In the genomic region with DNA sequence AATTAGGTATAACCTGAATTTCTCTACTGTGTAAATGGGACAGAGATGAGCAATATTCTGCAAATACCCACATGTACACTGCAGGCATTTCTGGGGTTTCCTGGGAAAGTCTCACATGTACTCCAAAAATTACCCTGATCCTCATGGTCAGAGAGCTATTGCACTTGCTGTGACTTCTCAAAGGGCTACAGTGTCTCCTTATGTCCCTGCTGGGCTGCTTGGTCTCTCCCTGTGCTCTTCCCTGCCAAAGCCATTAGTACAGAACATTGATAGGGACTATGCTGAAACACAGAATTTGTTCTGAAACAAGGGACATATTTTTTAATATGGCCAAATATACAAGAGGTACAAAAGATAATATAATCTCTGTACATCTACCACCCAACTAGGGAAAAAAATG, we compare ENCODE assay signal across 26 cellular contexts.
"Had no signal": no experiment of that assay in that cellular context is flagged by ENCODE, and none has a peak within 500 bp of the region (broad histone marks: within the 10 kb centered on the region; RNA-seq: fewer than 3 reads in every experiment).

No MANE protein-coding gene starts in this region.

- H3K36me3 ChIP-seq: stomach, suprapubic skin, thoracic aorta, thyroid gland, tibial artery, tibial nerve, transverse colon, upper lobe of left lung, upper lobe of right lung, uterus, vagina had no signal

- H3K27me3 ChIP-seq: stomach, suprapubic skin, testis, thyroid gland, tibial artery, tibial nerve, transverse colon, upper lobe of left lung, upper lobe of right lung, uterus, vagina had no signal

- H3K9me3 ChIP-seq: stomach, suprapubic skin, testis, thoracic aorta, thyroid gland, tibial artery, tibial nerve, transverse colon, upper lobe of left lung, upper lobe of right lung, uterus, vagina had no signal

- ATAC-seq: stimulated activated effector memory CD8-positive, alpha-beta T cell treated with anti-CD3 and anti-CD28 coated beads, Interleukin-12 subunit alpha, Interleukin-12 subunit beta, amount 100 ng/mL, for 72 hours; stimulated activated memory B cell treated with anti-CD40 and anti-IgM and Interleukin-4, amounts not matched to agents 10 μg/mL and 1 μg/mL and 100 μg/mL, for 72 hours; stimulated activated naive B cell treated with anti-CD40 and anti-IgM and Interleukin-4, amounts not matched to agents 10 μg/mL and 1 μg/mL and 100 μg/mL, for 72 hours; stimulated activated naive CD8-positive, alpha-beta T cell treated with anti-CD3 and anti-CD28 coated beads, Interleukin-15, amount 100 ng/mL, for 72 hours; stimulated activated naive CD8-positive, alpha-beta T cell treated with anti-CD3 and anti-CD28 coated beads, Interleukin-15, Interleukin-2, amounts not matched to agents 100 U/mL and 50 U/mL, for 24 hours; upper lobe of right lung had no signal

- DNase-seq: stimulated activated CD4-positive, alpha-beta T cell treated with anti-CD3 and anti-CD28 coated beads, Interleukin-2, amount 100 ng/mL, for 48 hours; stimulated activated CD4-positive, alpha-beta T cell treated with anti-CD3 and anti-CD28 coated beads, Interleukin-4, amount 100 ng/mL, for 1 hour; stimulated activated CD4-positive, alpha-beta T cell treated with anti-CD3 and anti-CD28 coated beads, Interleukin-4, amount 100 ng/mL, for 24 hours; stimulated activated CD4-positive, alpha-beta T cell treated with anti-CD3 and anti-CD28 coated beads, Interleukin-4, amount 100 ng/mL, for 4 hours; stimulated activated CD8-positive, alpha-beta memory T cell treated with anti-CD3 and anti-CD28 coated beads, Interleukin-4, amount 100 ng/mL, for 48 hours; stimulated activated naive B cell treated with anti-CD40 and anti-IgM and Interleukin-4, amounts not matched to agents 10 μg/mL and 1 μg/mL and 100 μg/mL, for 72 hours; stimulated activated naive CD4-positive, alpha-beta T cell; stimulated activated naive CD4-positive, alpha-beta T cell treated with Interleukin-2 at 50 U/mL for 16 hours; stimulated activated naive CD8-positive, alpha-beta T cell treated with anti-CD3 and anti-CD28 coated beads, Interleukin-15, amount 100 ng/mL, for 72 hours; stimulated activated naive CD8-positive, alpha-beta T cell treated with anti-CD3 and anti-CD28 coated beads, Interleukin-15, Interleukin-2, amounts not matched to agents 100 U/mL and 50 U/mL, for 24 hours; stomach; substantia nigra; testis; thyroid gland; tibial artery; transverse colon; trophoblast cell; upper lobe of left lung; upper lobe of right lung; uterus had no signal

- H3K4me3 ChIP-seq: stomach, suprapubic skin, testis, thoracic aorta, thyroid gland, tibial artery, tibial nerve, transverse colon, upper lobe of left lung, upper lobe of right lung, uterus, vagina had no signal
